Comparison of ENCODE assay signal across 8 cellular contexts in genomic region chr5:10627185-10628115, GRCh38.
DNase-seq lines count a peak whose midpoint lies in the region; FAIRE-seq and TF ChIP-seq lines count a peak whose summit lies in the region.

No MANE protein-coding gene starts in this region.

- peak overlapping the region; percentile 88 for H3K4me3 Mint-ChIP-seq in neural crest cell

- 5 to 8% (median 7%) methylated on average over 19 to 20 of the region's 20 CpGs for WGBS in stomach, 5 donors

- no peaks in the 10 kb centered on the region for H3K9me3 Mint-ChIP-seq in neural crest cell

- H3K36me3 Mint-ChIP-seq in neural crest cell (ENCODE audit: low read depth): no peaks in the 10 kb centered on the region

- DNase-seq in H7 (peak; percentile 99), LoVo (ENCODE audit: low spot score) (peak; percentile 94), SHP77 (lab: John Stamatoyannopoulos, UW) (peak; percentile 99), activated gamma-delta T cell (lab: John Stamatoyannopoulos, UW) (peak; percentile 17), foreskin fibroblast (peak; percentile 97 to 98), neural crest cell (ENCODE audit: low read depth, low spot score) (peak; percentile 97), stomach (peak; percentile 82)

- TF ChIP-seq POLR2A in stomach (IDR thresholded peaks at IDR 0.05): no peak

- no peaks in the 10 kb centered on the region for H3K27me3 ChIP-seq in H7 (ENCODE audit: control insufficient read depth, insufficient read depth, low read length)
- no peaks in the 10 kb centered on the region for H3K27me3 ChIP-seq in stomach

- H3K9me3 ChIP-seq in stomach: no peaks in the 10 kb centered on the region

- H3K36me3 ChIP-seq in H7 (replicated peaks; ENCODE audit: control insufficient read depth, insufficient read depth, low read length) (no peaks in the 10 kb centered on the region), stomach (no peaks in the 10 kb centered on the region)

- no peak for TF ChIP-seq EP300 in stomach (IDR thresholded peaks at IDR 0.05)

- peak; percentile 99 for FAIRE-seq in G401.6 (lab: Jason Lieb, UNC)

- peak overlapping the region; percentile 5 to 81 (median 74) for H3K27ac ChIP-seq in stomach

- H3K4me3 ChIP-seq in H7 (ENCODE audit: insufficient read depth, low read depth, low read length) (peak overlapping the region; percentile 10; the same call in 1 of the 2 replicates), foreskin fibroblast (ENCODE audit: low read depth in 1 of 2, low read length in 2 of 2) (peak overlapping the region; percentile 37 to 38), stomach (peak overlapping the region; percentile 20 to 33 (median 25))

- intact Hi-C loops in stomach (cut with DNase I; ENCODE audit: low total_unique reads): loop anchor here (5.0 kb wide), 1 partner anchor 180 kb away; no protein-coding TSS in a partner anchor

- TF ChIP-seq CTCF in foreskin fibroblast (IDR thresholded peaks at IDR 0.05; ENCODE audit: low read depth, low read length) (peak; percentile 91), neural crest cell (conservative IDR thresholded peaks at IDR 0.05) (peak; percentile 97), stomach (IDR thresholded peaks at IDR 0.05) (peak in 6 of 7 experiments; percentile 5 to 96 (median 85))

- peaks cover 19% of the 10 kb centered on the region for H3K27me3 Mint-ChIP-seq in neural crest cell (ENCODE audit: low read depth)

- H3K27ac Mint-ChIP-seq in neural crest cell (ENCODE audit: unreplicated experiment): peak overlapping the region; percentile 95

- peaks cover 20% of the 10 kb centered on the region for H3K4me1 Mint-ChIP-seq in neural crest cell

- peaks cover 9 to 37% (median 20%) of the 10 kb centered on the region in 4 donors for H3K4me1 ChIP-seq in stomach

Comparison
In these comparisons a context has a peak if more than half of its experiments do, and no peak if none do; other contexts are left out.
1. Peak in every context shown above with its lines: DNase-seq, H3K4me3 ChIP-seq and H3K27ac ChIP-seq.
2. DNase-seq: peak in every context shown above with its lines; median percentile 99 in H7; 99 in SHP77; 98 in foreskin fibroblast; 97 in neural crest cell; 94 in LoVo; 82 in stomach; 17 in activated gamma-delta T cell.